Comparison of ENCODE assay signal across 13 cellular contexts in genomic region chr2:38386831-38387230, GRCh38. TPM values are rescaled to one million over a fixed set of nuclear protein-coding genes. Genes with fewer than 3 reads are reported as not detected.
DNase-seq lines count a peak whose midpoint lies in the region; ATAC-seq and TF ChIP-seq lines count a peak whose summit lies in the region.
"Had no signal": no experiment of that assay in that cellular context is flagged by ENCODE, and none has a peak within 500 bp of the region (broad histone marks: within the 10 kb centered on the region; RNA-seq: fewer than 3 reads in every experiment).

No MANE protein-coding gene starts in this region.

- DNase-seq in activated naive CD4-positive, alpha-beta T cell treated with anti-CD3 and anti-CD28 coated beads, Interleukin-2, amount 10 ng/mL, durations not matched to agents 7 days and 5 days, result no peak
- DNase-seq in DMS153 treated with DMSO at 0.1 percent for 48 hours (lab: John Stamatoyannopoulos, UW; ENCODE audit: unreplicated experiment), result no peak
- DNase-seq in kidney glomerular epithelial cell (lab: John Stamatoyannopoulos, UW), result no peak
- DNase-seq in GM20000 (ENCODE audit: low spot score), result no peak
- DNase-seq: Caco-2; CD8-positive, alpha-beta memory T cell; GOT3; HFFc6 had no signal

- no peak for ATAC-seq in activated T-helper 17 cell treated with anti-CD3 and anti-CD28 coated beads, Interleukin-2, amount 50 U/mL, for 72 hours (replicated peaks)
- ATAC-seq: GM12878 had no signal

- no peaks in the 10 kb centered on the region for H3K27me3 Mint-ChIP-seq in activated naive CD4-positive, alpha-beta T cell treated with anti-CD3 and anti-CD28 coated beads, Interleukin-2, amount 50 U/mL, for 24 hours
- peaks cover 27% of the 10 kb centered on the region for H3K27me3 Mint-ChIP-seq in activated naive CD4-positive, alpha-beta T cell treated with anti-CD3 and anti-CD28 coated beads, Interleukin-2, amount 10 ng/mL, durations not matched to agents 7 days and 5 days
- H3K27me3 Mint-ChIP-seq in activated T-helper 17 cell treated with anti-CD3 and anti-CD28 coated beads, Interleukin-2, amount 50 U/mL, for 72 hours, result peaks cover 6% of the 10 kb centered on the region
- peaks cover 7% of the 10 kb centered on the region for H3K27me3 Mint-ChIP-seq in nephron (ENCODE audit: low read depth)

- H3K4me1 Mint-ChIP-seq in activated naive CD4-positive, alpha-beta T cell treated with anti-CD3 and anti-CD28 coated beads, Interleukin-2, amount 50 U/mL, for 24 hours, result peaks cover 16% of the 10 kb centered on the region
- H3K4me1 Mint-ChIP-seq in activated naive CD4-positive, alpha-beta T cell treated with anti-CD3 and anti-CD28 coated beads, Interleukin-2, amount 10 ng/mL, durations not matched to agents 7 days and 5 days, result peaks cover 28% of the 10 kb centered on the region
- H3K4me1 Mint-ChIP-seq in activated T-helper 17 cell treated with anti-CD3 and anti-CD28 coated beads, Interleukin-2, amount 50 U/mL, for 72 hours, result peaks cover 6% of the 10 kb centered on the region
- peaks cover 25% of the 10 kb centered on the region for H3K4me1 Mint-ChIP-seq in nephron

- no peak overlapping the region for H3K4me3 Mint-ChIP-seq in activated naive CD4-positive, alpha-beta T cell treated with anti-CD3 and anti-CD28 coated beads, Interleukin-2, amount 50 U/mL, for 24 hours
- no peak overlapping the region for H3K4me3 Mint-ChIP-seq in activated naive CD4-positive, alpha-beta T cell treated with anti-CD3 and anti-CD28 coated beads, Interleukin-2, amount 10 ng/mL, durations not matched to agents 7 days and 5 days
- no peak overlapping the region for H3K4me3 Mint-ChIP-seq in activated T-helper 17 cell treated with anti-CD3 and anti-CD28 coated beads, Interleukin-2, amount 50 U/mL, for 72 hours
- no peak overlapping the region for H3K4me3 Mint-ChIP-seq in nephron
- H3K4me3 Mint-ChIP-seq: CD14-positive monocyte, HFFc6 had no signal

- H3K36me3 Mint-ChIP-seq in activated naive CD4-positive, alpha-beta T cell treated with anti-CD3 and anti-CD28 coated beads, Interleukin-2, amount 50 U/mL, for 24 hours, result no peaks in the 10 kb centered on the region
- peaks cover 2% of the 10 kb centered on the region for H3K36me3 Mint-ChIP-seq in activated naive CD4-positive, alpha-beta T cell treated with anti-CD3 and anti-CD28 coated beads, Interleukin-2, amount 10 ng/mL, durations not matched to agents 7 days and 5 days
- no peaks in the 10 kb centered on the region for H3K36me3 Mint-ChIP-seq in activated T-helper 17 cell treated with anti-CD3 and anti-CD28 coated beads, Interleukin-2, amount 50 U/mL, for 72 hours (ENCODE audit: low read depth)
- no peaks in the 10 kb centered on the region for H3K36me3 Mint-ChIP-seq in nephron (ENCODE audit: low read depth)
- H3K36me3 Mint-ChIP-seq: CD14-positive monocyte; CD8-positive, alpha-beta memory T cell had no signal

- CTCF ChIA-PET in activated naive CD4-positive, alpha-beta T cell treated with anti-CD3 and anti-CD28 coated beads, Interleukin-2, amount 10 ng/mL, durations not matched to agents 7 days and 5 days (lab: Charles Lee), result interaction anchor here (1.3 kb wide), 1 partner anchor 10 kb away, joined by 4 read pairs; the partner anchor contains the start of gene ATL2

- TF ChIP-seq CTCF in nephron (IDR thresholded peaks at IDR 0.05; ENCODE audit: unreplicated experiment in 3 of 3), result no peak
- no peak for TF ChIP-seq CTCF in GM20000 (IDR thresholded peaks at IDR 0.05; ENCODE audit: extremely low read depth, missing control alignments)

- no peaks in the 10 kb centered on the region for H3K9me3 Mint-ChIP-seq in activated naive CD4-positive, alpha-beta T cell treated with anti-CD3 and anti-CD28 coated beads, Interleukin-2, amount 50 U/mL, for 24 hours
- no peaks in the 10 kb centered on the region for H3K9me3 Mint-ChIP-seq in activated naive CD4-positive, alpha-beta T cell treated with anti-CD3 and anti-CD28 coated beads, Interleukin-2, amount 10 ng/mL, durations not matched to agents 7 days and 5 days
- no peaks in the 10 kb centered on the region for H3K9me3 Mint-ChIP-seq in activated T-helper 17 cell treated with anti-CD3 and anti-CD28 coated beads, Interleukin-2, amount 50 U/mL, for 72 hours
- H3K9me3 Mint-ChIP-seq in nephron, result no peaks in the 10 kb centered on the region
- H3K9me3 Mint-ChIP-seq: HFFc6 had no signal

- peak overlapping the region; percentile 55 for H3K27ac Mint-ChIP-seq in activated naive CD4-positive, alpha-beta T cell treated with anti-CD3 and anti-CD28 coated beads, Interleukin-2, amount 50 U/mL, for 24 hours
- no peak overlapping the region for H3K27ac Mint-ChIP-seq in activated naive CD4-positive, alpha-beta T cell treated with anti-CD3 and anti-CD28 coated beads, Interleukin-2, amount 10 ng/mL, durations not matched to agents 7 days and 5 days
- peak overlapping the region; percentile 3 for H3K27ac Mint-ChIP-seq in activated T-helper 17 cell treated with anti-CD3 and anti-CD28 coated beads, Interleukin-2, amount 50 U/mL, for 72 hours
- H3K27ac Mint-ChIP-seq in nephron, result peak overlapping the region in 2 of 3 experiments; percentile 24 to 76
- H3K27ac Mint-ChIP-seq: HFFc6 had no signal

RNA-seq across cellular contexts. Expression of gene ATL2, which starts 9.8 kb away (rescaled TPM):
- total RNA-seq in activated T-helper 17 cell treated with anti-CD3 and anti-CD28 coated beads, Interleukin-2, amount 50 U/mL, for 72 hours, result 10 to 100 TPM; 30.9 to 52.8 TPM
